Comparison of ENCODE assay signal across 21 cellular contexts in the genomic region with DNA sequence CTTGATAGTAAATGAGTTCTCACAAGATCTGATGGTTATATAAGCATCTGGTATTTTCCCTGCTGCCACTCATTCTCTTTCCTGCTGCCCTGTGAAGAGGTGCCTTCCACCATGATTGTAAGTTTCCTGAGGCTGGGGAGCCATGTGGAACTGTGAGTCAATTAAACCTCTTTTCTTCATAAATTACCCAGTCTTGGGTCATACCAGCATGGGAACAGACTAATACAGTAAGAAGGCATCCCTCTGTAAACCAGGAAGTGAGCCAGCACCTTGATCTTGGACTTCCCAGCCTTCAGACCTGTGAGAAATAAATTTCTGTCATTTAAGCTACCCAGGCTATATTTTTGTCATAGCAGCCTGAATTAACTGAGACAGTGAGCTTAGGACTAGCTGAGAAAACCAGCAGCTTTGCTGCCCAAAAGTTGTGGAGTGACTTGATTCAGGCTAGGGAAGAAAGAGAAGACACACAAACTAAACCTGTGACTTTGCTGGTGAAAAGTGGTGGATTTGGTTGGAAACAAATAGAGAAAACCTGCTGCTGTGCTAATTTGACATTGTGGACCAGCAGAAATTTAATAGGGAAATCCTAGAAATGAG.
"Had no signal": no experiment of that assay in that cellular context is flagged by ENCODE, and none has a peak within 500 bp of the region (broad histone marks: within the 10 kb centered on the region; RNA-seq: fewer than 3 reads in every experiment).

No MANE protein-coding gene starts in this region.

- DNase-seq: effector CD8-positive, alpha-beta T cell; endodermal cell; gastrocnemius medialis; head of caudate nucleus; left ventricle myocardium superior; lower lobe of right lung; natural killer cell; occipital lobe; ovary; posterior cingulate gyrus; psoas muscle; right cardiac atrium; spleen; stimulated activated CD4-positive, alpha-beta T cell treated with anti-CD3 and anti-CD28 coated beads, Interleukin-4, amount 100 ng/mL, for 4 hours; upper lobe of left lung had no signal

- H3K4me1 Mint-ChIP-seq: endodermal cell had no signal

- FAIRE-seq: keratinocyte, urothelium cell line had no signal

- H3K27me3 Mint-ChIP-seq: dendritic cell treated with granulocyte-macrophage colony-stimulating factor and Interleukin-4, amounts not matched to agents 40 ng/mL and 50 ng/mL, for 4 days; stimulated activated memory B cell treated with anti-CD40 and anti-IgM and Interleukin-4, amounts not matched to agents 10 μg/mL and 1 μg/mL and 100 μg/mL, for 72 hours; stimulated activated naive CD8-positive, alpha-beta T cell treated with anti-CD3 and anti-CD28 coated beads, Interleukin-15, Interleukin-2, amounts not matched to agents 100 ng/mL and 50 ng/mL, for 24 hours had no signal

- H3K27ac Mint-ChIP-seq: dendritic cell treated with granulocyte-macrophage colony-stimulating factor and Interleukin-4, amounts not matched to agents 40 ng/mL and 50 ng/mL, for 4 days; endodermal cell; natural killer cell; stimulated activated memory B cell treated with anti-CD40 and anti-IgM and Interleukin-4, amounts not matched to agents 10 μg/mL and 1 μg/mL and 100 μg/mL, for 72 hours; stimulated activated naive CD8-positive, alpha-beta T cell treated with anti-CD3 and anti-CD28 coated beads, Interleukin-15, Interleukin-2, amounts not matched to agents 100 ng/mL and 50 ng/mL, for 24 hours had no signal

- ATAC-seq: esophagus mucosa; gastrocnemius medialis; left ventricle myocardium superior; lower lobe of right lung; natural killer cell; psoas muscle; right cardiac atrium; stimulated activated memory B cell treated with anti-CD40 and anti-IgM and Interleukin-4, amounts not matched to agents 10 μg/mL and 1 μg/mL and 100 μg/mL, for 72 hours had no signal

- H3K4me3 Mint-ChIP-seq: dendritic cell treated with granulocyte-macrophage colony-stimulating factor and Interleukin-4, amounts not matched to agents 40 ng/mL and 50 ng/mL, for 4 days; endodermal cell; natural killer cell; stimulated activated memory B cell treated with anti-CD40 and anti-IgM and Interleukin-4, amounts not matched to agents 10 μg/mL and 1 μg/mL and 100 μg/mL, for 72 hours; stimulated activated naive CD8-positive, alpha-beta T cell treated with anti-CD3 and anti-CD28 coated beads, Interleukin-15, Interleukin-2, amounts not matched to agents 100 ng/mL and 50 ng/mL, for 24 hours had no signal

- H3K9me3 Mint-ChIP-seq: natural killer cell had no signal
